ENCODE assay signal across 18 cellular contexts in the genomic region with DNA sequence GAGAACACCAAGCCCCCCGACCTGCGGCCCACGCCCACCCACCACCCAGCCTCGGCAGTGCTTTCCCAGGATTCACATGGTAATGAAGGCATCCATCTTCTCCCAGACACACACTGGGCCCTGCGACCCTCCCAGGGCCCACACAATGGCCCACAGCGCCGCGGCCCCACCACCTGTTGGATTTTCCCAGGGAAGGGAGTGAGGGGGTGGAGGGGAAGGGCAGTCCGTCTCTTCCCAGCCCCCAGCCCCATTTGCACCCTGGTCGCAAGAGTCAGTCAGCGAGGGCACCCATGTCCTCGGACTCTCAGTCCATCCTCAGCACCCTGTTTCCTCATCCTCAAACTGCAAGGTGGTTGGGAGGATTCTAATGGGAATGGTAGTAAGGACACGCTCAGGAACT. TPM values are rescaled to one million over a fixed set of nuclear protein-coding genes. Genes with fewer than 3 reads are reported as not detected.
"Had no signal": no experiment of that assay in that cellular context is flagged by ENCODE, and none has a peak within 500 bp of the region (broad histone marks: within the 10 kb centered on the region; RNA-seq: fewer than 3 reads in every experiment).

No MANE protein-coding gene starts in this region.

- H3K9me3 ChIP-seq: gastroesophageal sphincter, psoas muscle, sigmoid colon, spleen, upper lobe of left lung had no signal

- H3K36me3 ChIP-seq: gastroesophageal sphincter, sigmoid colon, spleen, upper lobe of left lung had no signal

- DNase-seq: activated CD4-positive, alpha-beta T cell treated with anti-CD3 and anti-CD28 coated beads, Interleukin-2, amount 50 U/mL, for 48 hours; activated naive CD4-positive, alpha-beta T cell treated with anti-CD3 and anti-CD28 coated beads, Interleukin-2, amount 10 ng/mL, durations not matched to agents 7 days and 5 days; dorsolateral prefrontal cortex; kidney glomerular epithelial cell; left ventricle myocardium superior; psoas muscle; sigmoid colon; spleen; stimulated activated naive CD8-positive, alpha-beta T cell treated with anti-CD3 and anti-CD28 coated beads, Interleukin-15, amount 100 ng/mL, for 72 hours; T-helper 1 cell had no signal

- H3K27me3 ChIP-seq: dorsolateral prefrontal cortex, gastroesophageal sphincter, sigmoid colon, upper lobe of left lung had no signal

- H3K27ac ChIP-seq: dorsolateral prefrontal cortex, gastroesophageal sphincter, psoas muscle, sigmoid colon, spleen, upper lobe of left lung, VCaP had no signal

- H3K27ac Mint-ChIP-seq: activated naive CD4-positive, alpha-beta T cell treated with anti-CD3 and anti-CD28 coated beads, Interleukin-2, amount 10 ng/mL, durations not matched to agents 7 days and 5 days; activated T-helper 2 cell treated with anti-CD3 and anti-CD28 coated beads, Interferon-gamma antibody, Interleukin-2, Interleukin-4, amounts not matched to agents 10 μg/mL and 5 μg/mL and 100 μg/mL, durations not matched to agents 14 hours and 24 hours and 36 hours; stimulated activated naive CD8-positive, alpha-beta T cell treated with anti-CD3 and anti-CD28 coated beads, Interleukin-15, amount 100 ng/mL, for 72 hours had no signal

- H3K4me3 Mint-ChIP-seq: activated naive CD4-positive, alpha-beta T cell treated with anti-CD3 and anti-CD28 coated beads, Interleukin-2, amount 10 ng/mL, durations not matched to agents 7 days and 5 days; nephron; stimulated activated naive CD8-positive, alpha-beta T cell treated with anti-CD3 and anti-CD28 coated beads, Interleukin-15, amount 100 ng/mL, for 72 hours had no signal

- H3K9me3 Mint-ChIP-seq: activated naive CD4-positive, alpha-beta T cell treated with anti-CD3 and anti-CD28 coated beads, Interleukin-2, amount 10 ng/mL, durations not matched to agents 7 days and 5 days; activated T-helper 2 cell treated with anti-CD3 and anti-CD28 coated beads, Interferon-gamma antibody, Interleukin-2, Interleukin-4, amounts not matched to agents 10 μg/mL and 5 μg/mL and 100 μg/mL, durations not matched to agents 14 hours and 24 hours and 36 hours; nephron; stimulated activated naive CD8-positive, alpha-beta T cell treated with anti-CD3 and anti-CD28 coated beads, Interleukin-15, amount 100 ng/mL, for 72 hours had no signal

- H3K36me3 Mint-ChIP-seq: activated naive CD4-positive, alpha-beta T cell treated with anti-CD3 and anti-CD28 coated beads, Interleukin-2, amount 10 ng/mL, durations not matched to agents 7 days and 5 days had no signal

- H3K4me1 ChIP-seq: gastroesophageal sphincter, psoas muscle, sigmoid colon, spleen had no signal

- ATAC-seq: gastroesophageal sphincter; left ventricle myocardium superior; psoas muscle; stimulated activated naive CD8-positive, alpha-beta T cell treated with anti-CD3 and anti-CD28 coated beads, Interleukin-15, amount 100 ng/mL, for 72 hours had no signal

- H3K4me3 ChIP-seq: dorsolateral prefrontal cortex, gastroesophageal sphincter, psoas muscle, sigmoid colon, spleen, upper lobe of left lung had no signal

RNA-seq across cellular contexts. Expression of a gene that starts 56.3 kb away (rescaled TPM):
- total RNA-seq: activated T-helper 2 cell treated with anti-CD3 and anti-CD28 coated beads, Interferon-gamma antibody, Interleukin-2, Interleukin-4, amounts not matched to agents 10 μg/mL and 5 μg/mL and 100 μg/mL, durations not matched to agents 14 hours and 24 hours and 36 hours; chondrocyte; osteoblast; temporal lobe had no signal
